ENCODE assay signal across 8 cellular contexts in the genomic region with DNA sequence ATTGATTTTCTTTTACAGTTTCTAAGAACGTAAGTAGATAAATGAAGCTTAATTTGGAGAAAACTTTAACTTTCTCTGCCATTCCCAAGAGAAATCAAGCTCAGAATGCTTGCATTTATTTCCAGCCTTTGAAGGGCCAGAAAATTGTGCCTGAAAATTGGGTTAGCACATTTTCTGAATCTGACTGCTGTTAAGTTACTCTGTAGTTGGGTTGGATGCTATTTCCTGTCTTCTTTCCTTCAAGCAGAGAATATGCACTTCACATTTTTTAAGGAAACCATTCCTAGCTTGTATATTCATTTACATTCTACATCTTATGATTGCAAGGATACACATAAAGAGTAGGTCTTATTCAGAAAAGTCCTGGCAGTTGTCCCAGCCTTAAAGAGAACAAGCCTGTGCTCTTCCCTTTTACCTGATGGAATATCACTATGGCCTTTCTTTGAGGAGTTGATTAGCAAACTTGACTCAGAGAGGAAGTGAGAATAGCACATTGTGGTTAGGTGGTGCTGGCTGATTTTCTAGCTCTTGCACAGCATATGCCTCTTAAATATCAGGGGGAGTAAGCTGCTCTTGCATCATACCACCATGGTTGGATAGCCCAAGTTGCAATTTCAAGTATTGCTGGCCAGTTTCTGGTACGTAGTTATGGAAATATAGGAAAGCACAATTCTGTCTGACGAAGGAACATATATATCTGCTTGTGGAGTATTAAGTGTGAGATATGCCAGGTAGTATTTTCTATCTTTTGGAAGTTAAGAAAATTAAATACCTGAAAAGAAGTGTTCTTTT.
A peak's percentile ranks its signal among the peaks of the same experiment; 100 is the strongest.
DNase-seq lines count a peak whose midpoint lies in the region; ATAC-seq, FAIRE-seq and TF ChIP-seq lines count a peak whose summit lies in the region.

No MANE protein-coding gene starts in this region.

- in situ Hi-C loops in astrocyte of the cerebellum (cut with HindIII; ENCODE audit: low sequenced_read_pairs), result no loop called here

- peak; percentile 50 for FAIRE-seq in H54 (lab: Jason Lieb, UNC)

- peaks cover 26% of the 10 kb centered on the region for H3K4me1 Mint-ChIP-seq in activated CD8-positive, alpha-beta memory T cell treated with anti-CD3 and anti-CD28 coated beads, Interleukin-2, amount 10 ng/mL, durations not matched to agents 7 days and 5 days
- no peaks in the 10 kb centered on the region for H3K4me1 Mint-ChIP-seq in endothelial cell (ENCODE audit: unreplicated experiment)

- H3K9me3 Mint-ChIP-seq in activated CD8-positive, alpha-beta memory T cell treated with anti-CD3 and anti-CD28 coated beads, Interleukin-2, amount 10 ng/mL, durations not matched to agents 7 days and 5 days (ENCODE audit: low read depth), result peaks cover 5% of the 10 kb centered on the region
- no peaks in the 10 kb centered on the region for H3K9me3 Mint-ChIP-seq in endothelial cell (ENCODE audit: unreplicated experiment)

- peak; percentile 97 for ATAC-seq in activated CD8-positive, alpha-beta memory T cell treated with anti-CD3 and anti-CD28 coated beads, Interleukin-2, amount 10 ng/mL, durations not matched to agents 7 days and 5 days

- TF ChIP-seq POLR2A in H54 (IDR thresholded peaks at IDR 0.05; ENCODE audit: low read depth, low read length), result no peak

- no peaks in the 10 kb centered on the region for H3K27me3 Mint-ChIP-seq in activated CD8-positive, alpha-beta memory T cell treated with anti-CD3 and anti-CD28 coated beads, Interleukin-2, amount 10 ng/mL, durations not matched to agents 7 days and 5 days
- no peaks in the 10 kb centered on the region for H3K27me3 Mint-ChIP-seq in endothelial cell (ENCODE audit: unreplicated experiment)

- no peak overlapping the region for H3K4me3 Mint-ChIP-seq in activated CD8-positive, alpha-beta memory T cell treated with anti-CD3 and anti-CD28 coated beads, Interleukin-2, amount 10 ng/mL, durations not matched to agents 7 days and 5 days
- H3K4me3 Mint-ChIP-seq in endothelial cell (ENCODE audit: unreplicated experiment), result no peak overlapping the region

- peak overlapping the region; percentile 90 for H3K27ac Mint-ChIP-seq in activated CD8-positive, alpha-beta memory T cell treated with anti-CD3 and anti-CD28 coated beads, Interleukin-2, amount 10 ng/mL, durations not matched to agents 7 days and 5 days
- no peak overlapping the region for H3K27ac Mint-ChIP-seq in endothelial cell (ENCODE audit: unreplicated experiment)

- no peak for TF ChIP-seq CTCF in astrocyte of the cerebellum (IDR thresholded peaks at IDR 0.05; ENCODE audit: low read depth, low read length, missing control alignments)
- TF ChIP-seq CTCF in endothelial cell (IDR thresholded peaks at IDR 0.05; ENCODE audit: unreplicated experiment), result no peak

- H3K36me3 Mint-ChIP-seq in activated CD8-positive, alpha-beta memory T cell treated with anti-CD3 and anti-CD28 coated beads, Interleukin-2, amount 10 ng/mL, durations not matched to agents 7 days and 5 days, result peaks cover 17% of the 10 kb centered on the region
- H3K36me3 Mint-ChIP-seq in endothelial cell (ENCODE audit: low read depth, unreplicated experiment), result no peaks in the 10 kb centered on the region

- DNase-seq in activated CD8-positive, alpha-beta memory T cell treated with anti-CD3 and anti-CD28 coated beads, Interleukin-2, amount 10 ng/mL, durations not matched to agents 7 days and 5 days, result peak; percentile 81
- DNase-seq in activated CD8-positive, alpha-beta memory T cell treated with anti-CD3 and anti-CD28 coated beads, Interleukin-2, amount 50 U/mL, for 48 hours, result no peak
- DNase-seq in H54 (ENCODE audit: insufficient read length, low spot score) (no peak), Kasumi-1 (lab: John Stamatoyannopoulos, UW) (peak; percentile 96 to 97), astrocyte of the cerebellum (ENCODE audit: low read depth) (peak; percentile 13), endothelial cell (ENCODE audit: low spot score) (no peak), NCI-H1436 treated with DMSO at 0.1 percent for 48 hours (lab: John Stamatoyannopoulos, UW) (no peak)
- peak; percentile 12 for DNase-seq in stimulated activated CD4-positive, alpha-beta T cell treated with anti-CD3 and anti-CD28 coated beads, Interleukin-4, amount 100 ng/mL, for 24 hours

- CTCF ChIA-PET in activated CD8-positive, alpha-beta memory T cell treated with anti-CD3 and anti-CD28 coated beads, Interleukin-2, amount 10 ng/mL, durations not matched to agents 7 days and 5 days (lab: Charles Lee), result interaction anchor here (1.0 to 1.8 kb wide), 4 partner anchors 13 to 158 kb away, joined by 3 to 6 read pairs (median 3); no protein-coding TSS in a partner anchor

- no peak overlapping the region for H3K4me3 ChIP-seq in astrocyte of the cerebellum (ENCODE audit: low read depth, low read length)

Comparison
In these comparisons a context has a peak if more than half of its experiments do, and no peak if none do; other contexts are left out.
1. DNase-seq: peak in activated CD8-positive, alpha-beta memory T cell treated with anti-CD3 and anti-CD28 coated beads, Interleukin-2, amount 10 ng/mL, durations not matched to agents 7 days and 5 days (single experiment), Kasumi-1 (2 of 2), astrocyte of the cerebellum (single experiment) and stimulated activated CD4-positive, alpha-beta T cell treated with anti-CD3 and anti-CD28 coated beads, Interleukin-4, amount 100 ng/mL, for 24 hours (single experiment); none in activated CD8-positive, alpha-beta memory T cell treated with anti-CD3 and anti-CD28 coated beads, Interleukin-2, amount 50 U/mL, for 48 hours (single experiment), H54 (single experiment), endothelial cell (single experiment) and NCI-H1436 treated with DMSO at 0.1 percent for 48 hours (single experiment).